ENCODE assay signal across 1 cellular context in genomic region chr2:130351495-130352125, GRCh38.
TF ChIP-seq lines count a peak whose summit lies in the region.

No MANE protein-coding gene starts in this region.

TF ChIP-seq in GM12878, 131 proteins besides CTCF, POLR2A, EP300 and RAD21:
- TF ChIP-seq KAT2A (conservative IDR thresholded peaks at IDR 0.05; ENCODE audit: control insufficient read depth, low read depth, low read length) = no peak
- no peak for TF ChIP-seq SMC3 (IDR thresholded peaks at IDR 0.05; ENCODE audit: borderline replicate concordance, low read length)
- TF ChIP-seq CBX3 (IDR thresholded peaks at IDR 0.05; ENCODE audit: borderline replicate concordance, low read depth) = no peak
- no peak for TF ChIP-seq CREM (IDR thresholded peaks at IDR 0.05; ENCODE audit: low read depth)
- no peak for TF ChIP-seq REST (IDR thresholded peaks at IDR 0.05; ENCODE audit: low read depth, low read length)
- TF ChIP-seq BCL11A (IDR thresholded peaks at IDR 0.05; ENCODE audit: low read depth, low read length) = no peak
- TF ChIP-seq SMARCA5 (IDR thresholded peaks at IDR 0.05) = no peak
- no peak for TF ChIP-seq RUNX3 (IDR thresholded peaks at IDR 0.05; ENCODE audit: low read length)
- TF ChIP-seq CBFB (IDR thresholded peaks at IDR 0.05; ENCODE audit: low read depth) = no peak
- TF ChIP-seq TCF7 (IDR thresholded peaks at IDR 0.05; ENCODE audit: borderline replicate concordance) = no peak
- TF ChIP-seq IKZF1 (conservative IDR thresholded peaks at IDR 0.05) = peak; percentile 30; the same call in 1 of the 2 replicates
- TF ChIP-seq NR2C1 (IDR thresholded peaks at IDR 0.05) = no peak
- no peak for TF ChIP-seq MEF2B (IDR thresholded peaks at IDR 0.05; ENCODE audit: partially characterized antibody, poor library complexity, severe bottlenecking)
- no peak for TF ChIP-seq POU2F2 (IDR thresholded peaks at IDR 0.05; ENCODE audit: borderline replicate concordance, low read depth, low read length)
- no peak for TF ChIP-seq TARDBP (IDR thresholded peaks at IDR 0.05; ENCODE audit: borderline replicate concordance)
- TF ChIP-seq EED (IDR thresholded peaks at IDR 0.05; ENCODE audit: low read depth) = 0 out of 2 replicates have a peak, but pooled peaks have one; percentile 24
- no peak for TF ChIP-seq RFX5 (IDR thresholded peaks at IDR 0.05; ENCODE audit: low read depth, low read length)
- no peak for TF ChIP-seq BRCA1 (IDR thresholded peaks at IDR 0.05; ENCODE audit: low read depth, low read length)
- TF ChIP-seq ZNF592 (IDR thresholded peaks at IDR 0.05) = no peak
- TF ChIP-seq SUZ12 (IDR thresholded peaks at IDR 0.05; ENCODE audit: unreplicated experiment) = no peak
- no peak for TF ChIP-seq JUNB (IDR thresholded peaks at IDR 0.05)
- no peak for TF ChIP-seq TCF3 (IDR thresholded peaks at IDR 0.05; ENCODE audit: borderline replicate concordance, insufficient read depth, low read depth, low read length)
- TF ChIP-seq PAX5 (IDR thresholded peaks at IDR 0.05; ENCODE audit: borderline replicate concordance, low read depth, low read length) = 0 out of 2 replicates have a peak, but pooled peaks have one; percentile 20
- no peak for TF ChIP-seq FOXM1 (IDR thresholded peaks at IDR 0.05; ENCODE audit: low read depth, low read length)
- no peak for TF ChIP-seq RELA (IDR thresholded peaks at IDR 0.05; ENCODE audit: borderline replicate concordance, partially characterized antibody)
- no peak for TF ChIP-seq MYC (IDR thresholded peaks at IDR 0.05; ENCODE audit: insufficient read depth, insufficient read length, insufficient replicate concordance, low read length, severe bottlenecking)
- TF ChIP-seq ZBED1 (IDR thresholded peaks at IDR 0.05; ENCODE audit: borderline replicate concordance) = no peak
- TF ChIP-seq PKNOX1 (IDR thresholded peaks at IDR 0.05) = peak; percentile 87
- TF ChIP-seq IKZF2 (IDR thresholded peaks at IDR 0.05) = no peak
- TF ChIP-seq RBBP5 (conservative IDR thresholded peaks at IDR 0.05) = no peak
- TF ChIP-seq POLR2AphosphoS2 (IDR thresholded peaks at IDR 0.05; ENCODE audit: low read depth, low read length) = no peak
- no peak for TF ChIP-seq POLR2AphosphoS5 (IDR thresholded peaks at IDR 0.05; ENCODE audit: low read length)
